Comparison of ENCODE assay signal across 21 cellular contexts in genomic region chr19:47309038-47309437, GRCh38. TPM values are rescaled to one million over a fixed set of nuclear protein-coding genes. Genes with fewer than 3 reads are reported as not detected.
DNase-seq lines count a peak whose midpoint lies in the region; ATAC-seq and TF ChIP-seq lines count a peak whose summit lies in the region.
"Had no signal": no experiment of that assay in that cellular context is flagged by ENCODE, and none has a peak within 500 bp of the region (broad histone marks: within the 10 kb centered on the region; RNA-seq: fewer than 3 reads in every experiment).

No MANE protein-coding gene starts in this region.

- 53% methylated on average over 8 of the region's 8 CpGs for WGBS in SK-N-SH (ENCODE audit: low lambda C conversion rate)

- H4K20me1 ChIP-seq in SK-N-SH (ENCODE audit: insufficient read depth): no peaks in the 10 kb centered on the region

- H3K4me3 ChIP-seq in SK-N-SH (ENCODE audit: low read depth in 2 of 2, low read length in 1 of 2) (no peak overlapping the region), fibroblast of the aortic adventitia (ENCODE audit: low read depth, low read length) (no peak overlapping the region), upper lobe of right lung (no peak overlapping the region)

- no peak overlapping the region for H3K9ac ChIP-seq in SK-N-SH

- CTCF ChIA-PET in SK-N-SH (lab: Yijun Ruan, JAX): interaction anchor here (0.8 to 3.2 kb wide), 4 partner anchors 13 to 127 kb away, joined by 3 to 19 read pairs (median 6); partner anchors contain the start of gene DHX34
- CTCF ChIA-PET in RWPE1 (lab: Yijun Ruan, JAX): interaction anchor here (0.6 kb wide), 1 partner anchor 24 kb away, joined by 3 read pairs; no protein-coding TSS in a partner anchor

- TF ChIP-seq EP300 in SK-N-SH (IDR thresholded peaks at IDR 0.05; ENCODE audit: borderline replicate concordance in 1 of 2, low read depth in 1 of 2, low read length in 1 of 2): no peak

- intact Hi-C loops in upper lobe of right lung (cut with DNase I): no loop called here

- H3K27ac ChIP-seq in SK-N-SH (ENCODE audit: low read depth in 2 of 2, low read length in 1 of 2) (no peak overlapping the region), RWPE1 (peak overlapping the region; percentile 24; the same call in 1 of the 2 replicates), upper lobe of right lung (peak overlapping the region; percentile 55)
- H3K27ac ChIP-seq: HL-60 had no signal

- no peak overlapping the region for H2AFZ ChIP-seq in SK-N-SH (ENCODE audit: low read depth)

- H3K36me3 ChIP-seq in SK-N-SH (replicated peaks in 1 of 2; ENCODE audit: control insufficient read depth in 1 of 2, insufficient read depth in 2 of 2, low read length in 1 of 2) (no peaks in the 10 kb centered on the region), upper lobe of right lung (no peaks in the 10 kb centered on the region)
- H3K36me3 ChIP-seq: upper lobe of left lung had no signal

- TF ChIP-seq RAD21 in SK-N-SH (IDR thresholded peaks at IDR 0.05; ENCODE audit: low read length): no peak

- peaks cover 13% of the 10 kb centered on the region for H3F3A ChIP-seq in SK-N-SH (replicated peaks; ENCODE audit: insufficient read depth)

- peak; percentile 21; the same call in 1 of the 3 replicates for ATAC-seq in SK-N-SH treated with all-trans-retinoic acid at 6 μM for 48 hours
- no peak for ATAC-seq in upper lobe of right lung
- ATAC-seq: effector memory CD8-positive, alpha-beta T cell; stimulated activated effector memory CD8-positive, alpha-beta T cell treated with anti-CD3 and anti-CD28 coated beads, Interleukin-12 subunit alpha, Interleukin-12 subunit beta, amount 100 ng/mL, for 72 hours; T-cell had no signal

- no peaks in the 10 kb centered on the region for H3K9me3 ChIP-seq in SK-N-SH
- H3K9me3 ChIP-seq in upper lobe of right lung: no peaks in the 10 kb centered on the region
- H3K9me3 ChIP-seq: upper lobe of left lung had no signal

- POLR2A ChIA-PET in SK-N-SH (lab: Yijun Ruan, JAX): no interaction called here
- POLR2A ChIA-PET in RWPE1 (lab: Yijun Ruan, JAX; ENCODE audit: low non-redundant PET): interaction anchor here (0.6 kb wide), 1 partner anchor 291 kb away, joined by 4 read pairs; no protein-coding TSS in a partner anchor

- H3K79me2 ChIP-seq in SK-N-SH (ENCODE audit: insufficient read depth): no peaks in the 10 kb centered on the region

- H3K27me3 ChIP-seq in SK-N-SH (ENCODE audit: insufficient read depth) (peaks cover 24% of the 10 kb centered on the region), upper lobe of right lung (no peaks in the 10 kb centered on the region)
- H3K27me3 ChIP-seq: upper lobe of left lung had no signal

- H3K4me2 ChIP-seq in SK-N-SH: no peak overlapping the region

- TF ChIP-seq CTCF in SK-N-SH (IDR thresholded peaks at IDR 0.05) (no peak), RWPE1 (conservative IDR thresholded peaks at IDR 0.05; ENCODE audit: low read depth) (no peak), fibroblast of the aortic adventitia (IDR thresholded peaks at IDR 0.05; ENCODE audit: insufficient read depth, low read length) (no peak), upper lobe of right lung (IDR thresholded peaks at IDR 0.05) (no peak)

- DNase-seq in SK-N-SH: no peak
- DNase-seq in RWPE1 (ENCODE audit: low spot score): no peak
- DNase-seq in fibroblast of the aortic adventitia (ENCODE audit: low read depth): peak; percentile 83
- no peak for DNase-seq in upper lobe of right lung
- no peak for DNase-seq in DMS 273 treated with DMSO at 0.1 percent for 48 hours (lab: John Stamatoyannopoulos, UW)
- DNase-seq in NCI-H510A (lab: John Stamatoyannopoulos, UW): no peak
- DNase-seq in activated CD4-positive, alpha-beta T cell treated with anti-CD3 and anti-CD28 coated beads for 48 hours: no peak
- DNase-seq: 8988T; activated CD4-positive, alpha-beta T cell treated with anti-CD3 and anti-CD28 coated beads, Interleukin-2, amount 50 U/mL, for 1 hour; activated CD8-positive, alpha-beta memory T cell treated with anti-CD3 and anti-CD28 coated beads, Interleukin-2, amount 50 U/mL, for 48 hours; activated effector memory CD4-positive, alpha-beta T cell treated with anti-CD3 and anti-CD28 coated beads, Interleukin-2, amount 50 U/mL, for 16 hours; effector memory CD8-positive, alpha-beta T cell; islet precursor cell; mammary epithelial cell; naive B cell; T-cell had no signal

- H3K4me1 ChIP-seq in SK-N-SH (ENCODE audit: control insufficient read depth in 1 of 2, insufficient read depth in 2 of 2, low read depth in 1 of 2, low read length in 1 of 2) (peaks cover 0 to 4% of the 10 kb centered on the region in 2 experiments; a peak in 2 of 4 replicates), upper lobe of right lung (peaks cover 14% of the 10 kb centered on the region)

- no peaks in the 10 kb centered on the region for H3K9me2 ChIP-seq in SK-N-SH

TF ChIP-seq in SK-N-SH treated with all-trans-retinoic acid at 6 μM for 48 hours, 23 proteins besides CTCF, POLR2A, EP300 and RAD21:
- no peak for TF ChIP-seq ARNTL (CRISPR knock-in tag; IDR thresholded peaks at IDR 0.05; ENCODE audit: borderline replicate concordance, low read depth)

TF ChIP-seq in SK-N-SH, 30 proteins besides CTCF, POLR2A, EP300 and RAD21 (continues in another document):
- TF ChIP-seq POLR2AphosphoS5 (IDR thresholded peaks at IDR 0.05; ENCODE audit: low read depth, low read length): no peak
- TF ChIP-seq REST (IDR thresholded peaks at IDR 0.05; ENCODE audit: low read depth, low read length): no peak
- no peak for TF ChIP-seq ZBTB33 (IDR thresholded peaks at IDR 0.05; ENCODE audit: borderline replicate concordance, low read depth)
- no peak for TF ChIP-seq CHD2 (IDR thresholded peaks at IDR 0.05; ENCODE audit: low read length, partially characterized antibody)

RNA-seq across cellular contexts. Expression of gene C5AR1, which starts 0.6 kb away (rescaled TPM):
- polyA plus RNA-seq in SK-N-SH (2012; rRNA removed): 1.2 and 1.3 TPM in 2 replicates
- polyA plus RNA-seq in SK-N-SH (2012; cell fraction: cytosol; rRNA removed): 0.51 and 0.54 TPM in 2 replicates
- 10.5 and 11.2 TPM in 2 replicates for polyA plus RNA-seq in SK-N-SH (2012; cell fraction: nucleus; rRNA removed)
- 0.09 TPM in 1 of 2 replicates, not detected in the other for total RNA-seq in fibroblast of the aortic adventitia (ENCODE audit: low replicate concordance)
- 58.9 TPM for total RNA-seq in upper lobe of right lung

RNA-seq across cellular contexts. Expression of gene C5AR2, which starts 22.9 kb away (rescaled TPM):
- polyA plus RNA-seq in SK-N-SH (2012; rRNA removed): 0.02 TPM in 1 of 2 replicates, not detected in the other
- polyA plus RNA-seq in SK-N-SH (2012; cell fraction: cytosol; rRNA removed): 0.01 TPM in 1 of 2 replicates, not detected in the other
- polyA plus RNA-seq in SK-N-SH (2012; cell fraction: nucleus; rRNA removed): 0.05 TPM in 1 of 2 replicates, not detected in the other
- 0.33 and 0.63 TPM in 2 replicates for total RNA-seq in fibroblast of the aortic adventitia (ENCODE audit: low replicate concordance)
- total RNA-seq in upper lobe of right lung: 3.5 TPM
- total RNA-seq: fibroblast of villous mesenchyme had no signal

RNA-seq across cellular contexts. Expression of gene INAFM1, which starts 34.4 kb away (rescaled TPM):
- polyA plus RNA-seq in SK-N-SH (2012; rRNA removed): 3.8 and 5.5 TPM in 2 replicates
- polyA plus RNA-seq in SK-N-SH (2012; cell fraction: cytosol; rRNA removed): 2.3 and 3.0 TPM in 2 replicates
- polyA plus RNA-seq in SK-N-SH (2012; cell fraction: nucleus; rRNA removed): 10.2 and 19.9 TPM in 2 replicates
- total RNA-seq in fibroblast of the aortic adventitia (ENCODE audit: low replicate concordance) (1.6 and 2.3 TPM in 2 replicates), upper lobe of right lung (18.2 TPM)

RNA-seq across cellular contexts. Expression of gene DHX34, which starts 40.1 kb away (rescaled TPM):
- 14.8 and 16.4 TPM in 2 replicates for polyA plus RNA-seq in SK-N-SH (2012; rRNA removed)
- polyA plus RNA-seq in SK-N-SH (2012; cell fraction: cytosol; rRNA removed): 5.0 and 8.5 TPM in 2 replicates
- 72.7 and 84.6 TPM in 2 replicates for polyA plus RNA-seq in SK-N-SH (2012; cell fraction: nucleus; rRNA removed)
- total RNA-seq in fibroblast of the aortic adventitia (ENCODE audit: low replicate concordance) (8.1 and 11.6 TPM in 2 replicates), upper lobe of right lung (15.8 TPM)

RNA-seq across cellular contexts. Expression of gene CCDC9, which starts 52.7 kb away (rescaled TPM):
- polyA plus RNA-seq in SK-N-SH (2012; rRNA removed): 9.8 and 12.4 TPM in 2 replicates
- polyA plus RNA-seq in SK-N-SH (2012; cell fraction: cytosol; rRNA removed): 4.0 and 5.3 TPM in 2 replicates
- polyA plus RNA-seq in SK-N-SH (2012; cell fraction: nucleus; rRNA removed): 28.4 and 46.4 TPM in 2 replicates
- total RNA-seq in fibroblast of the aortic adventitia (ENCODE audit: low replicate concordance) (6.5 and 16.3 TPM in 2 replicates), upper lobe of right lung (36.1 TPM)

Comparison
In these comparisons a context has a peak if more than half of its experiments do, and no peak if none do; other contexts are left out.
1. H3K27ac ChIP-seq: peak in RWPE1 (single experiment) and upper lobe of right lung (single experiment); none in SK-N-SH (0 of 2).
2. RNA of gene C5AR1, which starts 0.6 kb away (total RNA-seq): 58.9 TPM in upper lobe of right lung (single experiment); 0.09 TPM in fibroblast of the aortic adventitia; every median in the first group is over 10 times any median in the second.